Comparison of ENCODE assay signal across 8 cellular contexts in genomic region chr10:14186245-14186644, GRCh38.
DNase-seq lines count a peak whose midpoint lies in the region; ATAC-seq and TF ChIP-seq lines count a peak whose summit lies in the region.

No MANE protein-coding gene starts in this region.

- H3K4me3 ChIP-seq in BJ (ENCODE audit: low read depth, low read length) (no peak overlapping the region), fibroblast of mammary gland (ENCODE audit: control insufficient read depth, low read depth, low read length) (no peak overlapping the region)

- POLR2A ChIA-PET in BJ (lab: Charles Lee) = no interaction called here

- TF ChIP-seq CTCF in BJ (IDR thresholded peaks at IDR 0.05; ENCODE audit: insufficient read depth, low read depth, low read length) = peak; percentile 23; the same call in 1 of the 2 replicates
- peak; percentile 28; the same call in 1 of the 2 replicates for TF ChIP-seq CTCF in GM12874 (IDR thresholded peaks at IDR 0.05; ENCODE audit: insufficient read depth, low read depth, low read length)
- peak; percentile 46 for TF ChIP-seq CTCF in fibroblast of mammary gland (conservative IDR thresholded peaks at IDR 0.05; ENCODE audit: control insufficient read depth, insufficient read depth, low read depth, low read length)

- DNase-seq in BJ (ENCODE audit: low read depth) = no peak
- peak; percentile 62 for DNase-seq in RPMI7951 (ENCODE audit: low read depth)
- DNase-seq in fibroblast of mammary gland (ENCODE audit: low read depth) = peak; percentile 11
- DNase-seq in AG08395 (ENCODE audit: low spot score) = no peak
- DNase-seq in NCI-H1436 treated with DMSO at 0.1 percent for 48 hours (lab: John Stamatoyannopoulos, UW) = no peak
- DNase-seq in left lobe of liver (ENCODE audit: low spot score) = no peak

- ATAC-seq in GM18858 (IDR thresholded peaks at IDR 0.05; ENCODE audit: unreplicated experiment) = no peak
- no peak for ATAC-seq in left lobe of liver

- H3K27me3 ChIP-seq in BJ (ENCODE audit: control insufficient read depth, insufficient read depth, low read length) = peaks cover 13% of the 10 kb centered on the region

- no peaks in the 10 kb centered on the region for H3K36me3 ChIP-seq in BJ (ENCODE audit: control insufficient read depth, insufficient read depth, low read length)

- CTCF ChIA-PET in BJ (lab: Yijun Ruan, JAX) = interaction anchor here (4.7 kb wide), 1 partner anchor 10 kb away, joined by 40 read pairs; no protein-coding TSS in a partner anchor

Comparison
In these comparisons a context has a peak if more than half of its experiments do, and no peak if none do; other contexts are left out.
1. DNase-seq: peak in RPMI7951 (single experiment) and fibroblast of mammary gland (single experiment); none in BJ (single experiment), AG08395 (single experiment), NCI-H1436 treated with DMSO at 0.1 percent for 48 hours (single experiment) and left lobe of liver (single experiment).
2. Peak in every context shown above with its lines, with median percentiles within 50 percentile points of each other: CTCF ChIP-seq.